Comparison of ENCODE assay signal across 9 cellular contexts in the genomic region with DNA sequence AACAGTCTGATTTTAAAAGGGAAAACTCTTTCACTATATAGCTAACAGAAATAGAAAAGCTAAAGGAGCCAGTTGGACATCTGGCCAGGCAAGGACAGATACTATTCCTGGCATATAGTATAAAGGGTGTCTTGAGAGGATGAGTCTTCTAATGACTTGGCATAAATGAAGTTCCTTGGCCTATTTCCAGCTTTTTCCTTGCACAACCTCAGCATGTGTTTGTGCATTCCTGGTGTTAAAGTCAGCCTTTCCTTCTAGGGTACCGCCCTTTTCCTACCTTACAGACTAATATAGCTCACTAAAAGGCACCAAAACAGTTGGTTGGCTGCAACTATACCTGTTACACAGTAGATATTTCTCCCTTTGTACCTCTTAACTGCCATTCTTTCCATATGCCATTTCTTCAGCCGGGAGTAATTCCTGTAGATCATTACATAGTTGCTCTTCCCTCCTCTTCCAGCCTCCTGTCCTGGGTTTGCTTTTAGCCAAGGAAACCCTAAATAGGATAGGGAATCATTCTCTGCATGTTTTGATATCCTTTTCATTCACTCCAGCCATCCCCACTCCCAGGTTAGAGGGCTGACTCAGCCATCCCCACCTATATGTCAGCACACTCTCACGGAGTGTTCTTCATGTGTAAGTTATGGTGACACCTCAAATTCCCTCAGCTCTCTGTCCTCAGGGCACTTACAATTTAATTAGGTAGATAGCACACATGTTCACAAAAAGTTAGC.
DNase-seq lines count a peak whose midpoint lies in the region; ATAC-seq and TF ChIP-seq lines count a peak whose summit lies in the region.
"Had no signal": no experiment of that assay in that cellular context is flagged by ENCODE, and none has a peak within 500 bp of the region (broad histone marks: within the 10 kb centered on the region; RNA-seq: fewer than 3 reads in every experiment).

No MANE protein-coding gene starts in this region.

- H3K36me3 ChIP-seq in BE2C: no peaks in the 10 kb centered on the region

- H3K4me1 ChIP-seq in BE2C: no peaks in the 10 kb centered on the region

- H3K9me3 ChIP-seq in BE2C: no peaks in the 10 kb centered on the region

- no peaks in the 10 kb centered on the region for H3K27me3 ChIP-seq in BE2C

- in situ Hi-C loops in GM13976 (cut with MboI; ENCODE audit: low sequenced_read_pairs, unreplicated experiment): no loop called here

- DNase-seq in EL (peak; percentile 96), RKO (ENCODE audit: low spot score) (peak; percentile 78), retinal pigment epithelial cell (ENCODE audit: low read depth) (peak; percentile 61), NCI-H146 treated with DMSO at 0.1 percent for 48 hours (lab: John Stamatoyannopoulos, UW; ENCODE audit: unreplicated experiment) (no peak), GM13976 (ENCODE audit: low spot score) (no peak), BE2C (no peak)
- DNase-seq: KBM-7 had no signal

- ATAC-seq in esophagus mucosa (peak; percentile 97), HG03521 (IDR thresholded peaks at IDR 0.05; ENCODE audit: unreplicated experiment) (no peak)

- no peak for TF ChIP-seq CTCF in retinal pigment epithelial cell (conservative IDR thresholded peaks at IDR 0.05; ENCODE audit: low read depth, low read length)
- no peak for TF ChIP-seq CTCF in GM13976 (IDR thresholded peaks at IDR 0.05; ENCODE audit: borderline replicate concordance, control extremely low read depth, extremely low read depth, insufficient read depth, missing control alignments)
- no peak for TF ChIP-seq CTCF in BE2C (IDR thresholded peaks at IDR 0.05; ENCODE audit: low read depth, low read length)

- H3K4me3 ChIP-seq in retinal pigment epithelial cell (ENCODE audit: low read length) (no peak overlapping the region), BE2C (ENCODE audit: low read depth, low read length) (no peak overlapping the region)

Comparison
In these comparisons a context has a peak if more than half of its experiments do, and no peak if none do; other contexts are left out.
1. DNase-seq: peak in EL (single experiment), RKO (single experiment) and retinal pigment epithelial cell (single experiment); none in NCI-H146 treated with DMSO at 0.1 percent for 48 hours (single experiment), GM13976 (single experiment) and BE2C (single experiment).